Comparison of ENCODE assay signal across 2 cellular contexts in the genomic region with DNA sequence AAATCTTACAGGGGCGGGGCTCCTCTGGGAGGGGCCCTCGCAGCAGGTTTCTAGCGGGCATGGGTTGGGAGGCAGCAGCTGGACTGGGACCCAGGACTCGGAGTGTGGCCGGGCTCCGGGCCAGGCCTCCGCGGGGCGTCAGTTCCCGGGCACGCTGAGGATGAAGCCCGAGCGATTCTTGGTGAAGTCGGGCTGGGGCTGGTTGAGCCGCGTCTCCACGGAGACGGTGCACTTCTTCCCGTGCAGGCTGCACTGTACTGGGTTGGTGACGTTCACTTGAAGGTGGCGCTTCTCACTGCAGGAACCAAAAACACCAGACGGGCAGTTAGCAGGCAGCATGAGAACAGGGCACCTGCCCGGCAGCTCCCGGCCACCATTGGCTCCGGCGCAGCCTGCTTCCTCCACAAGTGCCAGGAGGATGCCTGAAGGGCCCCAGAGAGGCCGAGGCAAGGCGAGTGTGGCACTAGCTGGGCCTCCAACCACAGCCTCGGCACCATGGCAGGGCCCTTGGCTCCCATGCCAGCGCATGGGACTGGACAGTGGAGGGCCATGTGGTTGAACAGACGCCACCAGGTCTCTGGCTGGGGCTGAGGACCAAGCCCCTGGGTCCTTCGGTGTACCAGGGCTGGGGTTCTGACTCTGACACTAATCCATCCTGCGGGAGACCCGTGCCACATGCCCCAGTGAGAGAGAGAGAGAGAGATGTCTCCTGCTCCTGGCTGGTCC.
TF ChIP-seq lines count a peak whose summit lies in the region.

No MANE protein-coding gene starts in this region.

TF ChIP-seq in SK-N-SH treated with all-trans-retinoic acid at 6 μM for 48 hours, 23 proteins besides CTCF, POLR2A, EP300 and RAD21 (continued from another document):
- TF ChIP-seq, protein P1, sequence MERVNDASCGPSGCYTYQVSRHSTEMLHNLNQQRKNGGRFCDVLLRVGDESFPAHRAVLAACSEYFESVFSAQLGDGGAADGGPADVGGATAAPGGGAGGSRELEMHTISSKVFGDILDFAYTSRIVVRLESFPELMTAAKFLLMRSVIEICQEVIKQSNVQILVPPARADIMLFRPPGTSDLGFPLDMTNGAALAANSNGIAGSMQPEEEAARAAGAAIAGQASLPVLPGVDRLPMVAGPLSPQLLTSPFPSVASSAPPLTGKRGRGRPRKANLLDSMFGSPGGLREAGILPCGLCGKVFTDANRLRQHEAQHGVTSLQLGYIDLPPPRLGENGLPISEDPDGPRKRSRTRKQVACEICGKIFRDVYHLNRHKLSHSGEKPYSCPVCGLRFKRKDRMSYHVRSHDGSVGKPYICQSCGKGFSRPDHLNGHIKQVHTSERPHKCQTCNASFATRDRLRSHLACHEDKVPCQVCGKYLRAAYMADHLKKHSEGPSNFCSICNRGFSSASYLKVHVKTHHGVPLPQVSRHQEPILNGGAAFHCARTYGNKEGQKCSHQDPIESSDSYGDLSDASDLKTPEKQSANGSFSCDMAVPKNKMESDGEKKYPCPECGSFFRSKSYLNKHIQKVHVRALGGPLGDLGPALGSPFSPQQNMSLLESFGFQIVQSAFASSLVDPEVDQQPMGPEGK (CRISPR knock-in tag; IDR thresholded peaks at IDR 0.05; ENCODE audit: borderline replicate concordance), result no peak
- TF ChIP-seq GLIS3 (CRISPR knock-in tag; IDR thresholded peaks at IDR 0.05) (no peak), ARNTL (CRISPR knock-in tag; IDR thresholded peaks at IDR 0.05; ENCODE audit: borderline replicate concordance, low read depth) (no peak), TOX (CRISPR knock-in tag; IDR thresholded peaks at IDR 0.05; ENCODE audit: borderline replicate concordance) (no peak), ZNF565 (CRISPR knock-in tag; conservative IDR thresholded peaks at IDR 0.05; ENCODE audit: low read depth) (no peak), ESRRG (CRISPR knock-in tag; IDR thresholded peaks at IDR 0.05) (no peak), RARB (CRISPR knock-in tag; IDR thresholded peaks at IDR 0.05) (no peak), OSR1 (CRISPR knock-in tag; IDR thresholded peaks at IDR 0.05) (no peak), BACH2 (CRISPR knock-in tag; IDR thresholded peaks at IDR 0.05; ENCODE audit: borderline replicate concordance) (no peak), ZFP3 (CRISPR knock-in tag; IDR thresholded peaks at IDR 0.05) (no peak), ZNF70 (CRISPR knock-in tag; IDR thresholded peaks at IDR 0.05) (no peak), ZC3H10 (CRISPR knock-in tag; IDR thresholded peaks at IDR 0.05) (no peak), PPARA (CRISPR knock-in tag; IDR thresholded peaks at IDR 0.05; ENCODE audit: borderline replicate concordance) (no peak), SNAI2 (CRISPR knock-in tag; IDR thresholded peaks at IDR 0.05) (no peak)
- TF ChIP-seq, protein P2, sequence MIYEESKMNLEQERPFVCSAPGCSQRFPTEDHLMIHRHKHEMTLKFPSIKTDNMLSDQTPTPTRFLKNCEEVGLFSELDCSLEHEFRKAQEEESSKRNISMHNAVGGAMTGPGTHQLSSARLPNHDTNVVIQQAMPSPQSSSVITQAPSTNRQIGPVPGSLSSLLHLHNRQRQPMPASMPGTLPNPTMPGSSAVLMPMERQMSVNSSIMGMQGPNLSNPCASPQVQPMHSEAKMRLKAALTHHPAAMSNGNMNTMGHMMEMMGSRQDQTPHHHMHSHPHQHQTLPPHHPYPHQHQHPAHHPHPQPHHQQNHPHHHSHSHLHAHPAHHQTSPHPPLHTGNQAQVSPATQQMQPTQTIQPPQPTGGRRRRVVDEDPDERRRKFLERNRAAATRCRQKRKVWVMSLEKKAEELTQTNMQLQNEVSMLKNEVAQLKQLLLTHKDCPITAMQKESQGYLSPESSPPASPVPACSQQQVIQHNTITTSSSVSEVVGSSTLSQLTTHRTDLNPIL (CRISPR knock-in tag; IDR thresholded peaks at IDR 0.05; ENCODE audit: low read depth), result no peak
- TF ChIP-seq, protein P3, sequence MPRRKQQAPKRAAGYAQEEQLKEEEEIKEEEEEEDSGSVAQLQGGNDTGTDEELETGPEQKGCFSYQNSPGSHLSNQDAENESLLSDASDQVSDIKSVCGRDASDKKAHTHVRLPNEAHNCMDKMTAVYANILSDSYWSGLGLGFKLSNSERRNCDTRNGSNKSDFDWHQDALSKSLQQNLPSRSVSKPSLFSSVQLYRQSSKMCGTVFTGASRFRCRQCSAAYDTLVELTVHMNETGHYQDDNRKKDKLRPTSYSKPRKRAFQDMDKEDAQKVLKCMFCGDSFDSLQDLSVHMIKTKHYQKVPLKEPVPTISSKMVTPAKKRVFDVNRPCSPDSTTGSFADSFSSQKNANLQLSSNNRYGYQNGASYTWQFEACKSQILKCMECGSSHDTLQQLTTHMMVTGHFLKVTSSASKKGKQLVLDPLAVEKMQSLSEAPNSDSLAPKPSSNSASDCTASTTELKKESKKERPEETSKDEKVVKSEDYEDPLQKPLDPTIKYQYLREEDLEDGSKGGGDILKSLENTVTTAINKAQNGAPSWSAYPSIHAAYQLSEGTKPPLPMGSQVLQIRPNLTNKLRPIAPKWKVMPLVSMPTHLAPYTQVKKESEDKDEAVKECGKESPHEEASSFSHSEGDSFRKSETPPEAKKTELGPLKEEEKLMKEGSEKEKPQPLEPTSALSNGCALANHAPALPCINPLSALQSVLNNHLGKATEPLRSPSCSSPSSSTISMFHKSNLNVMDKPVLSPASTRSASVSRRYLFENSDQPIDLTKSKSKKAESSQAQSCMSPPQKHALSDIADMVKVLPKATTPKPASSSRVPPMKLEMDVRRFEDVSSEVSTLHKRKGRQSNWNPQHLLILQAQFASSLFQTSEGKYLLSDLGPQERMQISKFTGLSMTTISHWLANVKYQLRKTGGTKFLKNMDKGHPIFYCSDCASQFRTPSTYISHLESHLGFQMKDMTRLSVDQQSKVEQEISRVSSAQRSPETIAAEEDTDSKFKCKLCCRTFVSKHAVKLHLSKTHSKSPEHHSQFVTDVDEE (CRISPR knock-in tag; IDR thresholded peaks at IDR 0.05), result no peak

TF ChIP-seq in SK-N-SH, 30 proteins besides CTCF, POLR2A, EP300 and RAD21 (continued from another document):
- TF ChIP-seq, protein P4, sequence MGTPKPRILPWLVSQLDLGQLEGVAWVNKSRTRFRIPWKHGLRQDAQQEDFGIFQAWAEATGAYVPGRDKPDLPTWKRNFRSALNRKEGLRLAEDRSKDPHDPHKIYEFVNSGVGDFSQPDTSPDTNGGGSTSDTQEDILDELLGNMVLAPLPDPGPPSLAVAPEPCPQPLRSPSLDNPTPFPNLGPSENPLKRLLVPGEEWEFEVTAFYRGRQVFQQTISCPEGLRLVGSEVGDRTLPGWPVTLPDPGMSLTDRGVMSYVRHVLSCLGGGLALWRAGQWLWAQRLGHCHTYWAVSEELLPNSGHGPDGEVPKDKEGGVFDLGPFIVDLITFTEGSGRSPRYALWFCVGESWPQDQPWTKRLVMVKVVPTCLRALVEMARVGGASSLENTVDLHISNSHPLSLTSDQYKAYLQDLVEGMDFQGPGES (IDR thresholded peaks at IDR 0.05; ENCODE audit: low read depth, low read length), result no peak
